ENCODE assay signal across 34 cellular contexts in the genomic region with DNA sequence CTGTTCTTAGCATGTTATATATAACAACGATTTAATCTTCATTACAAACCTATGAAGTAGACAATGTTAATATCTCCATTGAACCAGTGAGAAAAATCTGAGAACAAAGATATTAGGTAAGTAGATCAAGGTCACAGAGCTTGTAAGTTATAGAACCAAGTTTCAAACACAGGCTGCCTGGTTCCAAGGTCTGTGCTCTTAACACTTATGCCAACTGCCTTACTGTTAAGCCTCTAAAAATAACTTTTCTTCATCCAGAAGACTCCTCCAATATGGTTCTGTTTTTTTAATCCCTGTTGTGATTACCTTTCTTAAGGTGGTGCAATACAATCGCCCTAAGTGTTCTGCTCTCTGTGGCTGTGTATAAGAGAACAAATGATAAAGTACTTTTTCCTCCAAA.
A peak's percentile ranks its signal among the peaks of the same experiment; 100 is the strongest.
DNase-seq lines count a peak whose midpoint lies in the region; ATAC-seq, FAIRE-seq and TF ChIP-seq lines count a peak whose summit lies in the region.
"Had no signal": no experiment of that assay in that cellular context is flagged by ENCODE, and none has a peak within 500 bp of the region (broad histone marks: within the 10 kb centered on the region; RNA-seq: fewer than 3 reads in every experiment).

No MANE protein-coding gene starts in this region.

- H3K4me3 ChIP-seq in right cardiac atrium (ENCODE audit: low read length) = no peak overlapping the region
- H3K4me3 ChIP-seq in body of pancreas = no peak overlapping the region
- no peak overlapping the region for H3K4me3 ChIP-seq in pancreas
- H3K4me3 ChIP-seq in small intestine (ENCODE audit: low read depth in 1 of 2, low read length in 2 of 2) = no peak overlapping the region
- H3K4me3 ChIP-seq: A549; BLaER1; BLaER1 treated with 17β-estradiol and CSF1 and Interleukin-3, amounts not matched to agents 10 nM and 100 nM had no signal

- intact Hi-C loops in left ventricle myocardium superior (cut with micrococcal nuclease) = no loop called here
- intact Hi-C loops in right cardiac atrium (cut with DNase I) = no loop called here
- intact Hi-C loops in body of pancreas (cut with DNase I) = no loop called here
- intact Hi-C loops in pancreas (cut with DNase I) = no loop called here

- TF ChIP-seq POLR2A in body of pancreas (IDR thresholded peaks at IDR 0.05) (no peak), GM12892 (IDR thresholded peaks at IDR 0.05; ENCODE audit: low read depth, low read length) (no peak)

- TF ChIP-seq CTCF in body of pancreas (IDR thresholded peaks at IDR 0.05) (no peak), pancreas (IDR thresholded peaks at IDR 0.05) (no peak)

- H3K27me3 ChIP-seq in right cardiac atrium (ENCODE audit: control insufficient read depth, insufficient read depth) (no peaks in the 10 kb centered on the region), body of pancreas (no peaks in the 10 kb centered on the region), pancreas (no peaks in the 10 kb centered on the region), small intestine (ENCODE audit: control insufficient read depth in 2 of 2, insufficient read depth in 2 of 2, low read length in 2 of 2) (no peaks in the 10 kb centered on the region)
- H3K27me3 ChIP-seq: BE2C; BLaER1; BLaER1 treated with 17β-estradiol and CSF1 and Interleukin-3, amounts not matched to agents 10 nM and 100 nM had no signal

- FAIRE-seq in pancreas (lab: Jason Lieb, UNC) (no peak), small intestine (lab: Jason Lieb, UNC) (no peak), GM12892 (lab: Jason Lieb, UNC) (no peak)
- FAIRE-seq: A204.1, A549, D721Med had no signal

- no peak for DNase-seq in left ventricle myocardium superior
- DNase-seq in right cardiac atrium = no peak
- DNase-seq in body of pancreas = peak; percentile 21 to 54 (median 44)
- DNase-seq in pancreas = peak in 2 of 6 donors; percentile 18 to 43
- DNase-seq in small intestine = peak; percentile 25
- DNase-seq in NCI-H1417 treated with DMSO at 0.1 percent for 48 hours (lab: John Stamatoyannopoulos, UW) = no peak
- no peak for DNase-seq in GM12892 (ENCODE audit: insufficient read length)
- DNase-seq: 8988T; ACHN; AML-193; BE2C; C1 segment of cervical spinal cord; Caco-2; Calu3; CD4-positive, alpha-beta memory T cell; CD4-positive, alpha-beta T cell; CD4-positive, CD25-positive, alpha-beta regulatory T cell; CD8-positive, alpha-beta memory T cell; CD8-positive, alpha-beta T cell; COR-L47; DMS 273 treated with DMSO at 0.1 percent for 48 hours; DMS153; DMS79; DMS79 treated with DMSO at 0.1 percent for 48 hours; DND-41; EL had no signal

- H3K9me3 ChIP-seq in right cardiac atrium (ENCODE audit: control insufficient read depth, low read length) (no peaks in the 10 kb centered on the region), body of pancreas (no peaks in the 10 kb centered on the region), pancreas (peaks cover 0 to 3% (median 0%) of the 10 kb centered on the region in 4 donors), small intestine (ENCODE audit: control insufficient read depth, low read depth) (no peaks in the 10 kb centered on the region)
- H3K9me3 ChIP-seq: A549; BE2C; BLaER1; BLaER1 treated with 17β-estradiol and CSF1 and Interleukin-3, amounts not matched to agents 10 nM and 100 nM had no signal

- ATAC-seq in left ventricle myocardium superior (peak; percentile 39), right cardiac atrium (no peak), body of pancreas (peak; percentile 89), pancreas (peak; percentile 76 to 98 (median 84)), GM18858 (IDR thresholded peaks at IDR 0.05; ENCODE audit: unreplicated experiment) (no peak)
- ATAC-seq: A549; CD8-positive, alpha-beta T cell had no signal

- H3K36me3 ChIP-seq in body of pancreas (replicated peaks in 1 of 2; ENCODE audit: insufficient read depth in 1 of 2, low read depth in 2 of 2) (no peaks in the 10 kb centered on the region), pancreas (no peaks in the 10 kb centered on the region), small intestine (ENCODE audit: control insufficient read depth in 2 of 2, insufficient read depth in 2 of 2, low read length in 2 of 2) (no peaks in the 10 kb centered on the region)
- H3K36me3 ChIP-seq: BE2C; BLaER1; BLaER1 treated with 17β-estradiol and CSF1 and Interleukin-3, amounts not matched to agents 10 nM and 100 nM had no signal

- WGBS in right cardiac atrium = 67% methylated on average over 2 of the region's 2 CpGs
- WGBS in body of pancreas, 2 donors = 23 to 33% methylated on average over 2 of the region's 2 CpGs
- 38 to 39% methylated on average over 2 of the region's 2 CpGs for WGBS in pancreas, 2 donors
- 54 to 78% (median 57%) methylated on average over 2 of the region's 2 CpGs for WGBS in small intestine, 3 donors

- H3K27ac ChIP-seq in right cardiac atrium (ENCODE audit: low read length) (no peak overlapping the region), body of pancreas (peak overlapping the region in 2 of 4 donors; percentile 44 to 48), pancreas (peak overlapping the region in 2 of 4 donors; percentile 10 to 24), small intestine (ENCODE audit: low read depth in 1 of 2, low read length in 1 of 2) (no peak overlapping the region)
- H3K27ac ChIP-seq: 22Rv1; A549; BLaER1; BLaER1 treated with 17β-estradiol and CSF1 and Interleukin-3, amounts not matched to agents 10 nM and 100 nM; C4-2B had no signal

- H3K4me1 ChIP-seq in right cardiac atrium (ENCODE audit: control insufficient read depth, insufficient read depth, low read length) (no peaks in the 10 kb centered on the region), body of pancreas (peaks cover 4% of the 10 kb centered on the region), pancreas (peaks cover 3 to 13% (median 4%) of the 10 kb centered on the region in 3 donors), small intestine (ENCODE audit: control insufficient read depth in 2 of 2, insufficient read depth in 1 of 2, low read depth in 1 of 2, low read length in 1 of 2) (no peaks in the 10 kb centered on the region)
- H3K4me1 ChIP-seq: A549, BE2C, BLaER1, Caco-2 had no signal

Comparison
In these comparisons a context has a peak if more than half of its experiments do, and no peak if none do; other contexts are left out.
1. ATAC-seq: peak in left ventricle myocardium superior (single experiment), body of pancreas (single experiment) and pancreas (4 of 4); none in right cardiac atrium (0 of 2) and GM18858 (single experiment).
2. DNase-seq: peak in body of pancreas (4 of 4) and small intestine (single experiment); none in left ventricle myocardium superior (single experiment), right cardiac atrium (0 of 3), NCI-H1417 treated with DMSO at 0.1 percent for 48 hours (single experiment) and GM12892 (single experiment).